Comparison of ENCODE assay signal across 12 cellular contexts in the genomic region with DNA sequence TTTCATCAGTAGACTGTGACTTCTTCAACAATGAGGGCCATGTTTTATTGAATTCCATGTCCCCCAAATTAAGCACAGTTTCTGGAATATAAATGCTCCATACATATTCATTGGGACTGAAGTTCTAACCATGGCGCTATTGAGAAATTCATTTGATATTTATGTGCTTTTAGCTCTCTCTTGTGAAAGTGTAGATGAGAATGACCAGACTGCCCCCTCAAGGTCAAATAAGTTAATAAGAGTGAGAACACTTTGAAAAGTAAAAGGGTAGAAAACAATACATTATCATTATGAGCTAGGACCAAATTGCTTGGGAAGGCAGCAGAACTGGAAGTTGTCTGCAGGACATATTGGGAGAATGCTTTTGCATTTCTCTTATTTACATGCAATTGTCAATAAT.
DNase-seq lines count a peak whose midpoint lies in the region; ATAC-seq and TF ChIP-seq lines count a peak whose summit lies in the region.
"Had no signal": no experiment of that assay in that cellular context is flagged by ENCODE, and none has a peak within 500 bp of the region (broad histone marks: within the 10 kb centered on the region; RNA-seq: fewer than 3 reads in every experiment).

No MANE protein-coding gene starts in this region.

- ATAC-seq in HG02642 (IDR thresholded peaks at IDR 0.05; ENCODE audit: poor library complexity, unreplicated experiment) (no peak), HG03439 (IDR thresholded peaks at IDR 0.05; ENCODE audit: unreplicated experiment) (no peak), GM21576 (IDR thresholded peaks at IDR 0.05; ENCODE audit: unreplicated experiment) (no peak)
- ATAC-seq: body of pancreas; naive thymus-derived CD4-positive, alpha-beta T cell had no signal

- DNase-seq in CMK (ENCODE audit: low read depth), result peak; percentile 5
- DNase-seq in Karpas-422, result peak; percentile 69
- DNase-seq in brain microvascular endothelial cell, result peak; percentile 14
- DNase-seq in MG63, result no peak
- DNase-seq: body of pancreas; glutamatergic neuron; naive thymus-derived CD4-positive, alpha-beta T cell; stomach had no signal

- H3K27me3 ChIP-seq in Karpas-422 (ENCODE audit: low read length) (no peaks in the 10 kb centered on the region), brain microvascular endothelial cell (replicated peaks) (no peaks in the 10 kb centered on the region), liver (ENCODE audit: control insufficient read depth in 4 of 4, insufficient read depth in 4 of 4, low read length in 3 of 4) (no peaks in the 10 kb centered on the region), MG63 (no peaks in the 10 kb centered on the region)
- H3K27me3 ChIP-seq: body of pancreas, stomach had no signal

- H3K9me3 ChIP-seq in Karpas-422 (ENCODE audit: low read length) (no peaks in the 10 kb centered on the region), liver (ENCODE audit: control insufficient read depth in 4 of 4, low read length in 3 of 4) (no peaks in the 10 kb centered on the region), MG63 (no peaks in the 10 kb centered on the region)
- H3K9me3 ChIP-seq: body of pancreas, stomach had no signal

- H3K4me2 ChIP-seq in Karpas-422 (ENCODE audit: low read depth, low read length, poor library complexity, severe bottlenecking), result no peak overlapping the region

- in situ Hi-C loops in brain microvascular endothelial cell (cut with HindIII; ENCODE audit: low pct_ligation_motif_present, low sequenced_read_pairs), result no loop called here

- H3K4me1 ChIP-seq in Karpas-422 (ENCODE audit: low read length), result no peaks in the 10 kb centered on the region
- H3K4me1 ChIP-seq in liver (ENCODE audit: control insufficient read depth in 4 of 4, insufficient read depth in 4 of 4, low read length in 3 of 4), result peaks cover 0 to 6% (median 4%) of the 10 kb centered on the region in 4 donors
- H3K4me1 ChIP-seq: body of pancreas, stomach had no signal

- H4K20me1 ChIP-seq in Karpas-422 (ENCODE audit: insufficient read depth, low read depth, low read length), result no peaks in the 10 kb centered on the region

- H3K9me2 ChIP-seq in Karpas-422 (replicated peaks; ENCODE audit: insufficient read depth, low read length), result no peaks in the 10 kb centered on the region

- H3K27ac ChIP-seq in Karpas-422 (ENCODE audit: low read length) (no peak overlapping the region), brain microvascular endothelial cell (no peak overlapping the region), liver (ENCODE audit: low read depth in 1 of 2, low read length in 2 of 2) (no peak overlapping the region)
- H3K27ac ChIP-seq: body of pancreas, stomach had no signal

- H3K9ac ChIP-seq in Karpas-422 (ENCODE audit: low read length), result no peak overlapping the region
- H3K9ac ChIP-seq in liver (ENCODE audit: low read depth in 1 of 2, low read length in 2 of 2), result no peak overlapping the region

- H3K36me3 ChIP-seq in Karpas-422 (ENCODE audit: insufficient read depth, low read length) (no peaks in the 10 kb centered on the region), brain microvascular endothelial cell (replicated peaks) (no peaks in the 10 kb centered on the region), liver (ENCODE audit: control insufficient read depth in 4 of 4, insufficient read depth in 3 of 4, low read depth in 1 of 4, low read length in 3 of 4) (no peaks in the 10 kb centered on the region), MG63 (no peaks in the 10 kb centered on the region)
- H3K36me3 ChIP-seq: stomach had no signal

- TF ChIP-seq CTCF in brain microvascular endothelial cell (IDR thresholded peaks at IDR 0.05; ENCODE audit: low read depth, low read length, missing control alignments) (no peak), liver (IDR thresholded peaks at IDR 0.05; ENCODE audit: low read depth, low read length, missing input control) (no peak)

- 52% methylated on average over 1 of the region's 1 CpG for WGBS in liver

- TF ChIP-seq RAD21 in liver (IDR thresholded peaks at IDR 0.05), result peak; percentile 77 to 84

- H2AFZ ChIP-seq in Karpas-422 (ENCODE audit: low read length), result no peak overlapping the region

- H3K79me2 ChIP-seq in Karpas-422 (ENCODE audit: low read length), result no peaks in the 10 kb centered on the region

- H3K4me3 ChIP-seq in Karpas-422 (ENCODE audit: low read length), result no peak overlapping the region
- H3K4me3 ChIP-seq in brain microvascular endothelial cell (ENCODE audit: low read depth, low read length), result no peak overlapping the region
- no peak overlapping the region for H3K4me3 ChIP-seq in liver (ENCODE audit: low read depth in 1 of 3, low read length in 3 of 3)
- H3K4me3 ChIP-seq in MG63, result no peak overlapping the region
- H3K4me3 ChIP-seq: body of pancreas, stomach had no signal

TF ChIP-seq in liver, 16 proteins besides CTCF, POLR2A, EP300 and RAD21:
- no peak for TF ChIP-seq GABPA (IDR thresholded peaks at IDR 0.05 in 1 of 2, conservative IDR thresholded peaks at IDR 0.05 in 1 of 2)
- no peak for TF ChIP-seq TAF1 (conservative IDR thresholded peaks at IDR 0.05)
- TF ChIP-seq JUND (IDR thresholded peaks at IDR 0.05), result no peak
- TF ChIP-seq MAX (IDR thresholded peaks at IDR 0.05), result no peak
- no peak for TF ChIP-seq EGR1 (IDR thresholded peaks at IDR 0.05; ENCODE audit: low read depth in 2 of 2)
- TF ChIP-seq NR2F2 (IDR thresholded peaks at IDR 0.05), result no peak
- TF ChIP-seq FOXA2 (IDR thresholded peaks at IDR 0.05), result no peak
- TF ChIP-seq FOXA1 (IDR thresholded peaks at IDR 0.05), result no peak
- TF ChIP-seq SP1 (IDR thresholded peaks at IDR 0.05), result peak; percentile 22
- no peak for TF ChIP-seq YY1 (IDR thresholded peaks at IDR 0.05)
- TF ChIP-seq HNF4G (IDR thresholded peaks at IDR 0.05), result no peak
- no peak for TF ChIP-seq RXRA (IDR thresholded peaks at IDR 0.05)
- TF ChIP-seq, protein P1, sequence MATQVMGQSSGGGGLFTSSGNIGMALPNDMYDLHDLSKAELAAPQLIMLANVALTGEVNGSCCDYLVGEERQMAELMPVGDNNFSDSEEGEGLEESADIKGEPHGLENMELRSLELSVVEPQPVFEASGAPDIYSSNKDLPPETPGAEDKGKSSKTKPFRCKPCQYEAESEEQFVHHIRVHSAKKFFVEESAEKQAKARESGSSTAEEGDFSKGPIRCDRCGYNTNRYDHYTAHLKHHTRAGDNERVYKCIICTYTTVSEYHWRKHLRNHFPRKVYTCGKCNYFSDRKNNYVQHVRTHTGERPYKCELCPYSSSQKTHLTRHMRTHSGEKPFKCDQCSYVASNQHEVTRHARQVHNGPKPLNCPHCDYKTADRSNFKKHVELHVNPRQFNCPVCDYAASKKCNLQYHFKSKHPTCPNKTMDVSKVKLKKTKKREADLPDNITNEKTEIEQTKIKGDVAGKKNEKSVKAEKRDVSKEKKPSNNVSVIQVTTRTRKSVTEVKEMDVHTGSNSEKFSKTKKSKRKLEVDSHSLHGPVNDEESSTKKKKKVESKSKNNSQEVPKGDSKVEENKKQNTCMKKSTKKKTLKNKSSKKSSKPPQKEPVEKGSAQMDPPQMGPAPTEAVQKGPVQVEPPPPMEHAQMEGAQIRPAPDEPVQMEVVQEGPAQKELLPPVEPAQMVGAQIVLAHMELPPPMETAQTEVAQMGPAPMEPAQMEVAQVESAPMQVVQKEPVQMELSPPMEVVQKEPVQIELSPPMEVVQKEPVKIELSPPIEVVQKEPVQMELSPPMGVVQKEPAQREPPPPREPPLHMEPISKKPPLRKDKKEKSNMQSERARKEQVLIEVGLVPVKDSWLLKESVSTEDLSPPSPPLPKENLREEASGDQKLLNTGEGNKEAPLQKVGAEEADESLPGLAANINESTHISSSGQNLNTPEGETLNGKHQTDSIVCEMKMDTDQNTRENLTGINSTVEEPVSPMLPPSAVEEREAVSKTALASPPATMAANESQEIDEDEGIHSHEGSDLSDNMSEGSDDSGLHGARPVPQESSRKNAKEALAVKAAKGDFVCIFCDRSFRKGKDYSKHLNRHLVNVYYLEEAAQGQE (IDR thresholded peaks at IDR 0.05), result no peak
- TF ChIP-seq ATF3 (IDR thresholded peaks at IDR 0.05), result no peak
- no peak for TF ChIP-seq ZBTB33 (IDR thresholded peaks at IDR 0.05)
- peak; percentile 4 to 51 for TF ChIP-seq HNF4A (conservative IDR thresholded peaks at IDR 0.05)
